ENCODE assay signal across 13 cellular contexts in genomic region chr16:80974649-80975376, GRCh38. TPM values are rescaled to one million over a fixed set of nuclear protein-coding genes. Genes with fewer than 3 reads are reported as not detected.
DNase-seq lines count a peak whose midpoint lies in the region; ATAC-seq and TF ChIP-seq lines count a peak whose summit lies in the region.
"Had no signal": no experiment of that assay in that cellular context is flagged by ENCODE, and none has a peak within 500 bp of the region (broad histone marks: within the 10 kb centered on the region; RNA-seq: fewer than 3 reads in every experiment).

No MANE protein-coding gene starts in this region.

- H3K4me3 ChIP-seq in LNCaP clone FGC (ENCODE audit: low read depth, low read length) (no peak overlapping the region), cardiac fibroblast (replicated peaks in 1 of 2; ENCODE audit: low read depth in 2 of 2, low read length in 2 of 2) (no peak overlapping the region), lower lobe of right lung (no peak overlapping the region)
- H3K4me3 ChIP-seq: skin epidermis, suprapubic skin had no signal

- H3K36me3 ChIP-seq in lower lobe of right lung: peaks cover 16% of the 10 kb centered on the region

- H3K27ac ChIP-seq in lower lobe of right lung: no peak overlapping the region
- H3K27ac ChIP-seq: skin epidermis, suprapubic skin had no signal

- intact Hi-C loops in lower lobe of right lung (cut with DNase I): no loop called here

- H3K27me3 ChIP-seq in lower lobe of right lung (ENCODE audit: low read depth): no peaks in the 10 kb centered on the region
- H3K27me3 ChIP-seq: suprapubic skin had no signal

- no peaks in the 10 kb centered on the region for H3K4me1 ChIP-seq in lower lobe of right lung
- H3K4me1 ChIP-seq: suprapubic skin had no signal

- peak; percentile 8 for TF ChIP-seq CTCF in LNCaP clone FGC (IDR thresholded peaks at IDR 0.05; ENCODE audit: control insufficient read depth, extremely low read depth, insufficient read depth)
- TF ChIP-seq CTCF in cardiac fibroblast (IDR thresholded peaks at IDR 0.05; ENCODE audit: low read depth, low read length): peak; percentile 37
- peak; percentile 10 for TF ChIP-seq CTCF in lower lobe of right lung (IDR thresholded peaks at IDR 0.05)

- H3K9me3 ChIP-seq in lower lobe of right lung: no peaks in the 10 kb centered on the region
- H3K9me3 ChIP-seq: suprapubic skin had no signal

- DNase-seq in ELR (ENCODE audit: low read depth) (peak; percentile 44), LNCaP clone FGC (ENCODE audit: low read depth) (no peak), cardiac fibroblast (ENCODE audit: low read depth in 2 of 2) (peak in 1 of 2 donors; percentile 21), lower lobe of right lung (no peak), NK-92 (lab: John Stamatoyannopoulos, UW; ENCODE audit: unreplicated experiment) (no peak), NCI-H1694 (lab: John Stamatoyannopoulos, UW) (no peak)
- no peak for DNase-seq in stimulated activated naive CD4-positive, alpha-beta T cell treated with Interleukin-2 at 50 U/mL for 16 hours (lab: John Stamatoyannopoulos, UW)
- DNase-seq in stimulated activated CD4-positive, alpha-beta T cell treated with anti-CD3 and anti-CD28 coated beads, Interleukin-1b, Interleukin-23, amount 100 ng/mL, for 48 hours: no peak
- DNase-seq: activated naive CD8-positive, alpha-beta T cell treated with anti-CD3 and anti-CD28 coated beads, Interleukin-2, amount 10 ng/mL, durations not matched to agents 7 days and 5 days; MM.1S; T1000 had no signal

- ATAC-seq in lower lobe of right lung: peak in 1 of 2 donors; percentile 18

RNA-seq across cellular contexts. Expression of gene CMC2, which starts 31.9 kb away (rescaled TPM):
- total RNA-seq in lower lobe of right lung: 46.6 TPM

RNA-seq across cellular contexts. Expression of gene CENPN, which starts 32.2 kb away (rescaled TPM):
- 5.0 TPM for total RNA-seq in lower lobe of right lung
